22 cellular contexts compared by ENCODE assay signal in genomic region chrX:106716463-106716862, GRCh38. TPM values are rescaled to one million over a fixed set of nuclear protein-coding genes. Genes with fewer than 3 reads are reported as not detected.
DNase-seq lines count a peak whose midpoint lies in the region; ATAC-seq, FAIRE-seq and TF ChIP-seq lines count a peak whose summit lies in the region.
"Had no signal": no experiment of that assay in that cellular context is flagged by ENCODE, and none has a peak within 500 bp of the region (broad histone marks: within the 10 kb centered on the region; RNA-seq: fewer than 3 reads in every experiment).

No MANE protein-coding gene starts in this region.

- H3K27ac ChIP-seq in A549: no peak overlapping the region
- no peak overlapping the region for H3K27ac ChIP-seq in neural progenitor cell
- H3K27ac ChIP-seq: 22Rv1, BLaER1, GM23248 had no signal

- H3K27ac Mint-ChIP-seq in progenitor cell of endocrine pancreas: peak overlapping the region; percentile 80
- no peak overlapping the region for H3K27ac Mint-ChIP-seq in neural progenitor cell
- H3K27ac Mint-ChIP-seq: CD8-positive, alpha-beta memory T cell; IgD-negative memory B cell had no signal

- WGBS in A549 (ENCODE audit: missing lambda C conversion rate): 4% methylated on average over 1 of the region's 1 CpG

- intact Hi-C loops in left colon (cut with DNase I, micrococcal nuclease): no loop called here

- H3K27me3 ChIP-seq in neural progenitor cell: no peaks in the 10 kb centered on the region

- no peaks in the 10 kb centered on the region for H3K36me3 ChIP-seq in neural progenitor cell
- H3K36me3 ChIP-seq: BLaER1 had no signal

- H3F3A ChIP-seq in neural progenitor cell (ENCODE audit: low read depth): no peaks in the 10 kb centered on the region

- CTCF ChIA-PET in A549 (lab: Yijun Ruan, JAX): no interaction called here

- H3K36me3 Mint-ChIP-seq in progenitor cell of endocrine pancreas (ENCODE audit: insufficient read depth): peaks cover 5% of the 10 kb centered on the region
- no peaks in the 10 kb centered on the region for H3K36me3 Mint-ChIP-seq in neural progenitor cell
- H3K36me3 Mint-ChIP-seq: CD8-positive, alpha-beta memory T cell had no signal

- FAIRE-seq in A549 (lab: Jason Lieb, UNC): no peak
- FAIRE-seq: G401.6, GM12891, GM19239, H54 had no signal

- peak overlapping the region; percentile 39 for H3K4me2 ChIP-seq in A549
- H3K4me2 ChIP-seq in neural progenitor cell: no peak overlapping the region
- H3K4me2 ChIP-seq: BLaER1 had no signal

- H3K4me3 ChIP-seq in A549 (no peak overlapping the region), neural progenitor cell (no peak overlapping the region)
- H3K4me3 ChIP-seq: BLaER1, GM23248 had no signal

- H2AFZ ChIP-seq in neural progenitor cell (replicated peaks): no peak overlapping the region
- H2AFZ ChIP-seq: GM23248 had no signal

- DNase-seq in A549 (ENCODE audit: low read depth in 1 of 2, low spot score in 1 of 2): no peak
- DNase-seq in HT-29 (ENCODE audit: low spot score): peak; percentile 12
- no peak for DNase-seq in left colon
- no peak for DNase-seq in progenitor cell of endocrine pancreas (ENCODE audit: low spot score, unreplicated experiment)
- no peak for DNase-seq in NCI-H345 treated with DMSO at 0.1 percent for 48 hours (lab: John Stamatoyannopoulos, UW; ENCODE audit: unreplicated experiment)
- DNase-seq in neural progenitor cell (ENCODE audit: low spot score): no peak
- DNase-seq: AML-193; CD8-positive, alpha-beta memory T cell; DMS 273 treated with DMSO at 0.1 percent for 48 hours; DMS79 treated with DMSO at 0.1 percent for 48 hours; EL; GM23248 had no signal

- no peak for TF ChIP-seq RAD21 in A549 (conservative IDR thresholded peaks at IDR 0.05 in 1 of 2, IDR thresholded peaks at IDR 0.05 in 1 of 2)

- H3K4me1 Mint-ChIP-seq in progenitor cell of endocrine pancreas (ENCODE audit: low read depth) (peaks cover 26% of the 10 kb centered on the region), neural progenitor cell (no peaks in the 10 kb centered on the region)
- H3K4me1 Mint-ChIP-seq: CD8-positive, alpha-beta memory T cell; IgD-negative memory B cell had no signal

- TF ChIP-seq POLR2A in A549 (IDR thresholded peaks at IDR 0.05; ENCODE audit: low read length): no peak

- H3K9me3 ChIP-seq in A549 (no peaks in the 10 kb centered on the region), neural progenitor cell (ENCODE audit: low read depth) (peaks cover 3% of the 10 kb centered on the region)
- H3K9me3 ChIP-seq: BLaER1 had no signal

- no peak for TF ChIP-seq EP300 in A549 (IDR thresholded peaks at IDR 0.05)

- H3K4me1 ChIP-seq in A549 (no peaks in the 10 kb centered on the region), neural progenitor cell (no peaks in the 10 kb centered on the region)
- H3K4me1 ChIP-seq: BLaER1 had no signal

- ATAC-seq in A549: no peak
- peak; percentile 51 for ATAC-seq in left colon
- no peak for ATAC-seq in GM21390 (IDR thresholded peaks at IDR 0.05; ENCODE audit: unreplicated experiment)
- ATAC-seq in HG02678 (IDR thresholded peaks at IDR 0.05; ENCODE audit: unreplicated experiment): no peak
- ATAC-seq: HCT116 had no signal

- no peak for TF ChIP-seq CTCF in A549 (IDR thresholded peaks at IDR 0.05)
- TF ChIP-seq CTCF in progenitor cell of endocrine pancreas (IDR thresholded peaks at IDR 0.05; ENCODE audit: unreplicated experiment): no peak
- no peak for TF ChIP-seq CTCF in neural progenitor cell (IDR thresholded peaks at IDR 0.05)

- H3K4me3 Mint-ChIP-seq in progenitor cell of endocrine pancreas (ENCODE audit: low read depth): no peak overlapping the region
- no peak overlapping the region for H3K4me3 Mint-ChIP-seq in neural progenitor cell
- H3K4me3 Mint-ChIP-seq: CD8-positive, alpha-beta memory T cell; IgD-negative memory B cell had no signal

- no peaks in the 10 kb centered on the region for H3K79me2 ChIP-seq in neural progenitor cell (ENCODE audit: low read depth)

- POLR2A ChIA-PET in A549 (lab: Yijun Ruan, JAX): no interaction called here

- H3K9me3 Mint-ChIP-seq in progenitor cell of endocrine pancreas (ENCODE audit: low read depth) (peaks cover 16% of the 10 kb centered on the region), neural progenitor cell (no peaks in the 10 kb centered on the region)
- H3K9me3 Mint-ChIP-seq: IgD-negative memory B cell had no signal

- no peak overlapping the region for H3K9ac ChIP-seq in neural progenitor cell
- H3K9ac ChIP-seq: BLaER1, GM23248 had no signal

- H4K20me1 ChIP-seq in neural progenitor cell (ENCODE audit: low read depth): no peaks in the 10 kb centered on the region
- H4K20me1 ChIP-seq: BLaER1 had no signal

- H3K27me3 Mint-ChIP-seq in progenitor cell of endocrine pancreas: no peaks in the 10 kb centered on the region
- no peaks in the 10 kb centered on the region for H3K27me3 Mint-ChIP-seq in neural progenitor cell (ENCODE audit: insufficient read depth, low read depth)
- H3K27me3 Mint-ChIP-seq: IgD-negative memory B cell had no signal

TF ChIP-seq in A549, 52 proteins besides CTCF, POLR2A, EP300 and RAD21:
- TF ChIP-seq HEYL (CRISPR knock-in tag; IDR thresholded peaks at IDR 0.05): no peak
- TF ChIP-seq CBX8 (IDR thresholded peaks at IDR 0.05): no peak
- TF ChIP-seq REST (IDR thresholded peaks at IDR 0.05): no peak
- TF ChIP-seq CEBPB (IDR thresholded peaks at IDR 0.05): no peak
- TF ChIP-seq MAX (IDR thresholded peaks at IDR 0.05): no peak
- TF ChIP-seq NR3C1 (IDR thresholded peaks at IDR 0.05): no peak
- TF ChIP-seq MAFK (IDR thresholded peaks at IDR 0.05; ENCODE audit: partially characterized antibody): no peak
- no peak for TF ChIP-seq FOXS1 (CRISPR knock-in tag; IDR thresholded peaks at IDR 0.05)
- no peak for TF ChIP-seq ZFP36 (IDR thresholded peaks at IDR 0.05; ENCODE audit: borderline replicate concordance, partially characterized antibody)
- TF ChIP-seq ZSCAN20 (CRISPR knock-in tag; IDR thresholded peaks at IDR 0.05): no peak
- TF ChIP-seq CBX2 (IDR thresholded peaks at IDR 0.05; ENCODE audit: borderline replicate concordance, low read depth): no peak
- TF ChIP-seq NFE2L2 (conservative IDR thresholded peaks at IDR 0.05; ENCODE audit: low read length): no peak
- no peak for TF ChIP-seq HMGXB4 (CRISPR knock-in tag; IDR thresholded peaks at IDR 0.05; ENCODE audit: borderline replicate concordance)

RNA-seq across cellular contexts. Expression of gene RNF128, which starts 10.0 kb away (rescaled TPM):
- polyA plus RNA-seq in A549 (2011; rRNA removed): 0.20 and 0.22 TPM in 2 replicates
- 0.01 TPM in 1 of 2 replicates, not detected in the other for polyA plus RNA-seq in A549 (2012; cell fraction: cytosol; rRNA removed)
- polyA plus RNA-seq in A549 (2012; cell fraction: nucleus; rRNA removed): 0.01 TPM in 1 of 2 replicates, not detected in the other
- polyA plus RNA-seq in A549 (2017; fragmentation: RNase III; extraction: RNeasy Plus Mini Kit Qiagen cat#74134 plus additional on column Dnase treatment): 0.11 to 0.28 TPM (median 0.14 TPM) in 3 replicates
- 0.12 and 0.34 TPM in 2 replicates for polyA minus RNA-seq in A549 (2011; rRNA and poly(A)+ RNA removed)
- 61.5 and 69.0 TPM in 2 replicates for total RNA-seq in HT-29 (2014; rRNA removed; shearing (Covaris generic))
- total RNA-seq in left colon: 10 to 100 TPM; 37.1 to 43.0 TPM
- total RNA-seq in progenitor cell of endocrine pancreas: 14.8 and 17.0 TPM in 2 replicates
- 0.06 TPM in 1 of 2 replicates, not detected in the other for total RNA-seq in neural progenitor cell (ENCODE audit: low replicate concordance)
- total RNA-seq: CD8-positive, alpha-beta memory T cell had no signal
- polyA plus RNA-seq: CD8-positive, alpha-beta memory T cell; IgD-negative memory B cell had no signal

Comparison
In these comparisons a context has a peak if more than half of its experiments do, and no peak if none do; other contexts are left out.
1. RNA of gene RNF128, which starts 10.0 kb away (total RNA-seq): 61.5 to 69.0 TPM in HT-29, 37.1 to 43.0 TPM in left colon and 14.8 to 17.0 TPM in progenitor cell of endocrine pancreas; 0.06 TPM in neural progenitor cell; every median in the first group is over 10 times any median in the second.